1 cellular context compared by ENCODE assay signal in genomic region chr1:112699425-112700144, GRCh38.
TF ChIP-seq lines count a peak whose summit lies in the region.

No MANE protein-coding gene starts in this region.

TF ChIP-seq in SK-N-SH, 30 proteins besides CTCF, POLR2A, EP300 and RAD21 (continued from another document):
- TF ChIP-seq PBX3 (IDR thresholded peaks at IDR 0.05) (no peak), IRF3 (IDR thresholded peaks at IDR 0.05; ENCODE audit: low read depth, low read length) (no peak), MEF2A (IDR thresholded peaks at IDR 0.05; ENCODE audit: borderline replicate concordance, low read depth) (no peak), CHD2 (IDR thresholded peaks at IDR 0.05; ENCODE audit: low read length, partially characterized antibody) (no peak), NRF1 (IDR thresholded peaks at IDR 0.05; ENCODE audit: low read depth, low read length) (no peak), USF2 (IDR thresholded peaks at IDR 0.05; ENCODE audit: borderline replicate concordance, low read depth, low read length) (no peak)
- TF ChIP-seq, protein P1, sequence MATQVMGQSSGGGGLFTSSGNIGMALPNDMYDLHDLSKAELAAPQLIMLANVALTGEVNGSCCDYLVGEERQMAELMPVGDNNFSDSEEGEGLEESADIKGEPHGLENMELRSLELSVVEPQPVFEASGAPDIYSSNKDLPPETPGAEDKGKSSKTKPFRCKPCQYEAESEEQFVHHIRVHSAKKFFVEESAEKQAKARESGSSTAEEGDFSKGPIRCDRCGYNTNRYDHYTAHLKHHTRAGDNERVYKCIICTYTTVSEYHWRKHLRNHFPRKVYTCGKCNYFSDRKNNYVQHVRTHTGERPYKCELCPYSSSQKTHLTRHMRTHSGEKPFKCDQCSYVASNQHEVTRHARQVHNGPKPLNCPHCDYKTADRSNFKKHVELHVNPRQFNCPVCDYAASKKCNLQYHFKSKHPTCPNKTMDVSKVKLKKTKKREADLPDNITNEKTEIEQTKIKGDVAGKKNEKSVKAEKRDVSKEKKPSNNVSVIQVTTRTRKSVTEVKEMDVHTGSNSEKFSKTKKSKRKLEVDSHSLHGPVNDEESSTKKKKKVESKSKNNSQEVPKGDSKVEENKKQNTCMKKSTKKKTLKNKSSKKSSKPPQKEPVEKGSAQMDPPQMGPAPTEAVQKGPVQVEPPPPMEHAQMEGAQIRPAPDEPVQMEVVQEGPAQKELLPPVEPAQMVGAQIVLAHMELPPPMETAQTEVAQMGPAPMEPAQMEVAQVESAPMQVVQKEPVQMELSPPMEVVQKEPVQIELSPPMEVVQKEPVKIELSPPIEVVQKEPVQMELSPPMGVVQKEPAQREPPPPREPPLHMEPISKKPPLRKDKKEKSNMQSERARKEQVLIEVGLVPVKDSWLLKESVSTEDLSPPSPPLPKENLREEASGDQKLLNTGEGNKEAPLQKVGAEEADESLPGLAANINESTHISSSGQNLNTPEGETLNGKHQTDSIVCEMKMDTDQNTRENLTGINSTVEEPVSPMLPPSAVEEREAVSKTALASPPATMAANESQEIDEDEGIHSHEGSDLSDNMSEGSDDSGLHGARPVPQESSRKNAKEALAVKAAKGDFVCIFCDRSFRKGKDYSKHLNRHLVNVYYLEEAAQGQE (IDR thresholded peaks at IDR 0.05; ENCODE audit: low read depth, low read length): no peak
